19 cellular contexts compared by ENCODE assay signal in the genomic region with DNA sequence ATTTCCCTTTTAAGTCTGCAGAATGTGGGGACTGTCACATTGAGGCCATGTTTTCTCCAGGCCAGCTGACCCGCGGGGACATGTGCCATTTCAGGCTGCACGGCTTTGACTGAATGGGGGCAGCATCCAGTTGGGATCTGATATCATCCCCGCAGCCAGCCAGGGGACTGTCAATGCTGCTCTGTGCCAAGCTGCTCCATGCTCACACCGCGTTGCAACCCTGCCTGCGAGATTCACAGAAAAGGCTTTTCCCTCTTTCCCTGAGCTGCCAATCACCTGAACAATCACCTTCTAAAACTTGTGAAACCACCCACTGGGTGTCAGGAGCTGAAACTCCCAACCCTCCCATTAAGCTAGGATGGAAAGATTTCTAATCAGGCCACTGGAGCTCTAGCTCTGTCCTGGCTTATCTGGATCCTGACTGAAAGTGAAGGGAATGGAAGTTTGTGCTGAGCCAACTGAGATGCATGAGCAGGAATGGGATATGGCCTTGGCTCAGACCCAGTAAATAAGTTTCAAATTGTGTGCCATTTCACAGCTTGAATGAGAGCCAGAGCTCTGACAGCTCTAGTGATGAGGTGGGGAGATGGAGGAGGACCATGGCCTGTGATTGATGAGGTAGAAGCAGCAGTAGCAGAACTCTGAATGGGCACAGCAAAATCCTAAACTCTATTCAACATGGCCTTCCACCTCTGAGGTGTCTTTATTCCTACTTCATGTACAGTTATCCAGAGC. TPM values are rescaled to one million over a fixed set of nuclear protein-coding genes. Genes with fewer than 3 reads are reported as not detected.
DNase-seq lines count a peak whose midpoint lies in the region; ATAC-seq, FAIRE-seq and TF ChIP-seq lines count a peak whose summit lies in the region.
"Had no signal": no experiment of that assay in that cellular context is flagged by ENCODE, and none has a peak within 500 bp of the region (broad histone marks: within the 10 kb centered on the region; RNA-seq: fewer than 3 reads in every experiment).

No MANE protein-coding gene starts in this region.

- H3K27me3 ChIP-seq in GM23338 (ENCODE audit: insufficient read depth) = no peaks in the 10 kb centered on the region
- H3K27me3 ChIP-seq in K562 (ENCODE audit: control insufficient read depth in 2 of 2, insufficient read depth in 2 of 2, low read length in 2 of 2) = no peaks in the 10 kb centered on the region

- peak overlapping the region; percentile 20 to 59; a peak in 1 of 4 replicates for H3K9ac ChIP-seq in K562 (ENCODE audit: insufficient read depth in 1 of 2, low read depth in 2 of 2, low read length in 2 of 2)

- no peak for TF ChIP-seq CTCF in GM23338 (conservative IDR thresholded peaks at IDR 0.05; ENCODE audit: low read depth in 2 of 2)
- TF ChIP-seq CTCF in K562 (IDR thresholded peaks at IDR 0.05 in 2 of 3, conservative IDR thresholded peaks at IDR 0.05 in 1 of 3; ENCODE audit: insufficient read depth in 2 of 3, low read depth in 1 of 3, low read length in 3 of 3) = no peak

- H3K27ac Mint-ChIP-seq in GM23338 = no peak overlapping the region
- H3K27ac Mint-ChIP-seq: effector memory CD8-positive, alpha-beta T cell; T-cell had no signal

- H3K27ac ChIP-seq in GM23338 (ENCODE audit: low read depth) (no peak overlapping the region), K562 (ENCODE audit: extremely low read depth, low read depth, low read length) (peak overlapping the region; percentile 56; the same call in 2 of the 3 replicates)

- H3K36me3 Mint-ChIP-seq in GM23338 (ENCODE audit: low read depth) = no peaks in the 10 kb centered on the region
- H3K36me3 Mint-ChIP-seq: T-cell had no signal

- 21% methylated on average over 6 of the region's 7 CpGs for WGBS in K562 (ENCODE audit: insufficient coverage, low coverage, missing lambda C conversion rate)

- H3K36me3 ChIP-seq in GM23338 (ENCODE audit: insufficient read depth) = no peaks in the 10 kb centered on the region
- H3K36me3 ChIP-seq in K562 (ENCODE audit: control insufficient read depth, insufficient read depth, low read length) = no peaks in the 10 kb centered on the region

- H3K9me3 ChIP-seq in K562 (replicated peaks; ENCODE audit: control insufficient read depth, insufficient read depth, low read depth, low read length) = 0 out of 2 replicates have a peak, but pooled peaks cover 3% of the 10 kb centered on the region

- peak; percentile 76 for ATAC-seq in GM23338
- peak; percentile 73 for ATAC-seq in K562
- ATAC-seq in GM21367 (IDR thresholded peaks at IDR 0.05; ENCODE audit: unreplicated experiment) = no peak
- ATAC-seq: effector memory CD8-positive, alpha-beta T cell; T-cell had no signal

- no peaks in the 10 kb centered on the region for H3K9me1 ChIP-seq in K562 (ENCODE audit: control insufficient read depth, insufficient read depth, low read length)

- TF ChIP-seq EP300 in K562 (IDR thresholded peaks at IDR 0.05; ENCODE audit: low read length) = no peak

- no peak for TF ChIP-seq POLR2A in K562 (conservative IDR thresholded peaks at IDR 0.05)

- H3K4me2 ChIP-seq in GM23338 (no peak overlapping the region), K562 (ENCODE audit: insufficient read depth, low read length) (peak overlapping the region; percentile 58)

- H2AFZ ChIP-seq in GM23338 = peak overlapping the region; percentile 89
- H2AFZ ChIP-seq in K562 (ENCODE audit: low read depth, low read length) = peak overlapping the region; percentile 87

- DNase-seq in GM23338 (ENCODE audit: low spot score) (no peak), K562 (ENCODE audit: extremely low read depth in 1 of 4, low spot score in 3 of 4) (peak in 1 of 4 experiments; percentile 14), left kidney (ENCODE audit: low read depth, low spot score) (peak; percentile 50), retina (peak; percentile 67), NCI-H69 (lab: John Stamatoyannopoulos, UW) (no peak), NCI-H2107 (lab: John Stamatoyannopoulos, UW) (no peak)
- DNase-seq: activated CD4-positive, alpha-beta T cell treated with anti-CD3 and anti-CD28 coated beads for 48 hours; activated gamma-delta T cell; DMS79 treated with DMSO at 0.1 percent for 48 hours; effector memory CD8-positive, alpha-beta T cell; islet precursor cell; Kasumi-1; NCI-H1105; NCI-H2081 treated with DMSO at 0.1 percent for 48 hours; NCI-H524 treated with DMSO at 0.1 percent for 48 hours; stimulated activated CD4-positive, alpha-beta T cell treated with anti-CD3 and anti-CD28 coated beads, Interleukin-15, amount 100 ng/mL, for 24 hours; T-cell had no signal

- H3K4me1 ChIP-seq in GM23338 (ENCODE audit: insufficient read depth) (peaks cover 4% of the 10 kb centered on the region), K562 (replicated peaks in 1 of 2; ENCODE audit: control insufficient read depth in 2 of 2, insufficient read depth in 2 of 2, low read length in 2 of 2) (peaks cover 11 to 15% of the 10 kb centered on the region in 2 experiments; a peak in 4 of 5 replicates)

- no peaks in the 10 kb centered on the region for H3F3A ChIP-seq in GM23338 (replicated peaks; ENCODE audit: low read depth)

- intact Hi-C loops in K562 (cut with micrococcal nuclease) = no loop called here

- TF ChIP-seq RAD21 in K562 (CRISPR knock-in tag; conservative IDR thresholded peaks at IDR 0.05 in 1 of 2, IDR thresholded peaks at IDR 0.05 in 1 of 2) = no peak

- H3K4me3 ChIP-seq in GM23338 (no peak overlapping the region), K562 (no peak overlapping the region)

- H3K79me2 ChIP-seq in GM23338 (replicated peaks; ENCODE audit: insufficient read depth) (no peaks in the 10 kb centered on the region), K562 (ENCODE audit: control insufficient read depth, insufficient read depth, low read length) (no peaks in the 10 kb centered on the region)

- in situ Hi-C loops in K562 (cut with MboI) = no loop called here

- FAIRE-seq in K562 (lab: Jason Lieb, UNC) = no peak

- H3K4me3 Mint-ChIP-seq in GM23338 = no peak overlapping the region
- H3K4me3 Mint-ChIP-seq: effector memory CD8-positive, alpha-beta T cell; T-cell had no signal

- H4K20me1 ChIP-seq in GM23338 (replicated peaks; ENCODE audit: insufficient read depth) (no peaks in the 10 kb centered on the region), K562 (replicated peaks; ENCODE audit: control insufficient read depth, insufficient read depth, low read length) (no peaks in the 10 kb centered on the region)

- BruUV-seq in K562 (replicated peaks; lab: Mats Ljungman, UMichigan) = no TSS peak

- H3K4me1 Mint-ChIP-seq in GM23338 = peaks cover 9% of the 10 kb centered on the region; the same call in 2 of the 3 replicates
- H3K4me1 Mint-ChIP-seq: T-cell had no signal

- CTCF ChIA-PET in K562 (lab: Yijun Ruan, JAX; ENCODE audit: low intra/inter-chr PET ratio) = no interaction called here

- no peaks in the 10 kb centered on the region for H3K27me3 Mint-ChIP-seq in GM23338 (ENCODE audit: insufficient read depth, low read depth, poor library complexity)

- POLR2A ChIA-PET in K562 (lab: Yijun Ruan, JAX) = interaction anchor here (0.8 to 1.4 kb wide), 3 partner anchors 10 to 430 kb away, joined by 3 to 6 read pairs (median 3); no protein-coding TSS in a partner anchor

- peaks cover 3% of the 10 kb centered on the region; the same call in 1 of the 2 replicates for H3K9me2 ChIP-seq in GM23338 (ENCODE audit: insufficient read depth)

- no peaks in the 10 kb centered on the region for H3K9me3 Mint-ChIP-seq in GM23338

TF ChIP-seq in GM23338, 12 proteins besides CTCF, POLR2A, EP300 and RAD21 (continues in another document):
- TF ChIP-seq EZH2 (IDR thresholded peaks at IDR 0.05; ENCODE audit: low read depth, unreplicated experiment) (no peak), STAT1 (IDR thresholded peaks at IDR 0.05; ENCODE audit: unreplicated experiment) (no peak)

TF ChIP-seq in K562, 482 proteins besides CTCF, POLR2A, EP300 and RAD21 (continues in another document):
- TF ChIP-seq YY1 (IDR thresholded peaks at IDR 0.05; ENCODE audit: borderline replicate concordance in 1 of 3, control insufficient read depth in 1 of 3, extremely low read depth in 1 of 3, insufficient read depth in 3 of 3, insufficient read length in 1 of 3, insufficient replicate concordance in 2 of 3, low read depth in 1 of 3, low read length in 2 of 3) (peak in 1 of 3 experiments; percentile 15), GABPB2 (CRISPR knock-in tag; conservative IDR thresholded peaks at IDR 0.05) (no peak)

RNA-seq across cellular contexts. Expression of a gene that starts 34.5 kb away (rescaled TPM):
- total RNA-seq in GM23338 (2014; rRNA removed; shearing (Covaris generic)) = not detected in 2 replicates
- polyA plus RNA-seq in GM23338 (2016; fragmentation: Nextera tagmentation; extraction: Ambion mirVana) (not detected in 2 replicates), K562 (2011; rRNA removed) (not detected in 2 replicates), K562 (2014; fragmentation: Illumina TruSeq; extraction: Trizol) (not detected in 2 replicates), K562 (2014; fragmentation: Nextera tagmentation; extraction: Ambion mirVana) (not detected), K562 (2014; rRNA removed) (not detected in 2 replicates)
- total RNA-seq in K562 (2011; cell fraction: chromatin; rRNA removed; ENCODE audit: low replicate concordance) = not detected in 2 replicates
- not detected in 2 replicates for total RNA-seq in K562 (2011; cell fraction: nucleolus; rRNA removed)
- not detected in 2 replicates for total RNA-seq in K562 (2011; cell fraction: nucleoplasm; rRNA removed)
- total RNA-seq in K562 (2014; rRNA removed) (not detected in 2 replicates), K562 (2014; rRNA removed; fragmentation: Illumina TruSeq; extraction: Trizol) (not detected in 2 replicates), K562 (2015; rRNA removed; fragmentation: Illumina TruSeq; extraction: Trizol) (not detected in 2 replicates), K562 (2021) (not detected in 2 replicates)
- polyA plus RNA-seq in K562 (2011; cell fraction: cytosol; rRNA removed) = not detected in 2 replicates
- polyA plus RNA-seq in K562 (2011; cell fraction: nucleus; rRNA removed) = not detected in 2 replicates
- polyA plus RNA-seq in K562 (2012) = not detected in 2 replicates
- polyA minus RNA-seq in K562 (2011; rRNA and poly(A)+ RNA removed) = not detected in 2 replicates
- polyA minus RNA-seq in K562 (2011; cell fraction: cytosol; rRNA and poly(A)+ RNA removed) = not detected in 2 replicates
- polyA minus RNA-seq in K562 (2011; cell fraction: nucleus; rRNA and poly(A)+ RNA removed) = not detected in 2 replicates
- total RNA-seq: HT-29 had no signal

Comparison
In these comparisons a context has a peak if more than half of its experiments do, and no peak if none do; other contexts are left out.
1. DNase-seq: peak in left kidney (single experiment) and retina (single experiment); none in GM23338 (single experiment), NCI-H69 (single experiment) and NCI-H2107 (single experiment).